Comparison of ENCODE assay signal across 21 cellular contexts in genomic region chr6:38495511-38495910, GRCh38.
A peak's percentile ranks its signal among the peaks of the same experiment; 100 is the strongest.
DNase-seq lines count a peak whose midpoint lies in the region; ATAC-seq and TF ChIP-seq lines count a peak whose summit lies in the region.
"Had no signal": no experiment of that assay in that cellular context is flagged by ENCODE, and none has a peak within 500 bp of the region (broad histone marks: within the 10 kb centered on the region; RNA-seq: fewer than 3 reads in every experiment).

No MANE protein-coding gene starts in this region.

- no peak overlapping the region for H3K4me3 ChIP-seq in GM12865 (ENCODE audit: low read depth, low read length)
- H3K4me3 ChIP-seq: BLaER1 treated with 17β-estradiol and CSF1 and Interleukin-3, amounts not matched to agents 10 nM and 100 nM; coronary artery; K562 had no signal

- peak overlapping the region; percentile 65 for H3K27ac Mint-ChIP-seq in memory B cell
- H3K27ac Mint-ChIP-seq: activated T-cell treated with anti-CD3 and anti-CD28 coated beads, Interleukin-2, amount 50 U/mL, for 24 hours; mesothelial cell of epicardium had no signal

- H3K9me3 Mint-ChIP-seq in memory B cell, result no peaks in the 10 kb centered on the region
- H3K9me3 Mint-ChIP-seq: activated T-cell treated with anti-CD3 and anti-CD28 coated beads, Interleukin-2, amount 50 U/mL, for 24 hours; effector memory CD8-positive, alpha-beta T cell; mesothelial cell of epicardium; naive B cell had no signal

- H3K27me3 Mint-ChIP-seq in memory B cell, result no peaks in the 10 kb centered on the region
- H3K27me3 Mint-ChIP-seq: activated T-cell treated with anti-CD3 and anti-CD28 coated beads, Interleukin-2, amount 50 U/mL, for 24 hours; effector memory CD8-positive, alpha-beta T cell; naive B cell had no signal

- no peak overlapping the region for H3K4me3 Mint-ChIP-seq in memory B cell
- H3K4me3 Mint-ChIP-seq: activated T-cell treated with anti-CD3 and anti-CD28 coated beads, Interleukin-2, amount 50 U/mL, for 24 hours; effector memory CD8-positive, alpha-beta T cell; mesothelial cell of epicardium; naive B cell had no signal

- no peaks in the 10 kb centered on the region for H3K36me3 Mint-ChIP-seq in memory B cell
- H3K36me3 Mint-ChIP-seq: mesothelial cell of epicardium, naive B cell had no signal

- H3K4me1 Mint-ChIP-seq in memory B cell, result peaks cover 10% of the 10 kb centered on the region

- ATAC-seq in memory B cell (ENCODE audit: low read depth) (peak; percentile 47), HG02885 (IDR thresholded peaks at IDR 0.05; ENCODE audit: poor library complexity, unreplicated experiment) (no peak)
- ATAC-seq: K562 had no signal

- intact Hi-C loops in head of caudate nucleus (cut with DNase I), result loop anchor here (10.0 kb wide), 2 partner anchors 711 to 791 kb away; no protein-coding TSS in a partner anchor

- no peak for TF ChIP-seq CTCF in GM12865 (IDR thresholded peaks at IDR 0.05; ENCODE audit: insufficient read depth, low read depth, low read length, missing control alignments)

- DNase-seq in activated CD4-positive, alpha-beta T cell treated with anti-CD3 and anti-CD28 coated beads for 48 hours, result peak; percentile 21
- no peak for DNase-seq in activated CD4-positive, alpha-beta T cell treated with anti-CD3 and anti-CD28 coated beads for 1 hour
- DNase-seq in GM12865 (ENCODE audit: low read depth) (peak; percentile 54), NCI-H510A (lab: John Stamatoyannopoulos, UW) (peak; percentile 17), memory B cell (ENCODE audit: low spot score in 2 of 2) (no peak), head of caudate nucleus (no peak)
- DNase-seq: effector memory CD8-positive, alpha-beta T cell; erythroblast; kidney; naive B cell; NCI-H1092 treated with DMSO at 0.1 percent for 48 hours; NCI-H2081; SW 1271; T-helper 9 cell; trophoblast cell had no signal

Comparison
In these comparisons a context has a peak if more than half of its experiments do, and no peak if none do; other contexts are left out.
1. DNase-seq: peak in activated CD4-positive, alpha-beta T cell treated with anti-CD3 and anti-CD28 coated beads for 48 hours (single experiment), GM12865 (single experiment) and NCI-H510A (single experiment); none in activated CD4-positive, alpha-beta T cell treated with anti-CD3 and anti-CD28 coated beads for 1 hour (single experiment), memory B cell (0 of 2) and head of caudate nucleus (0 of 42).